In the genomic region with DNA sequence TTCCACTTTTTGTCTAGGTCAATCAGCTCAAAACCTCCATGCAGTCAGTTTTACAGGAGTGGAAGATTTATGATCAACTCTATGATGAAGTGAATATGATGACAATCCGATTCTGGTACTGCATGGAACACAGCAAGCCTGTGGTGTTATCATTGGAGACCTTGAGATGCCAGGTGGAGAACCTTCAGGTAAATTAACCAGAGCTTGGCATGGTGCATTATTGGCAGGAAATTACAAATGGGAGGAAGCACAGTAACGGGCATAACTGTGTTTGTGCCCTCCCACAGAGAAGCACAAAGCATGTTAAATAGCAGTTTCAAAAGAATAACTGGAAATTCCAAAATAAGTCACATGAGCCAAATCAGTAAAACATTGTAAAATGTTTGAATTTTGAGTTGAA, we compare ENCODE assay signal across 29 cellular contexts.
"Had no signal": no experiment of that assay in that cellular context is flagged by ENCODE, and none has a peak within 500 bp of the region (broad histone marks: within the 10 kb centered on the region; RNA-seq: fewer than 3 reads in every experiment).

No MANE protein-coding gene starts in this region.

- H3K36me3 Mint-ChIP-seq: naive B cell had no signal

- H3K27me3 ChIP-seq: gastroesophageal sphincter, neutrophil, right lobe of liver, vagina had no signal

- H3K4me3 Mint-ChIP-seq: activated naive CD8-positive, alpha-beta T cell treated with anti-CD3 and anti-CD28 coated beads, Interleukin-2, amount 50 U/mL, for 24 hours; effector memory CD8-positive, alpha-beta T cell; mesothelial cell of epicardium; naive B cell; nephron progenitor cell; stimulated activated naive CD8-positive, alpha-beta T cell treated with anti-CD3 and anti-CD28 coated beads, Interleukin-15, amount 100 ng/mL, for 72 hours; type B pancreatic cell had no signal

- DNase-seq: activated CD4-positive, alpha-beta T cell treated with anti-CD3 and anti-CD28 coated beads for 48 hours; activated CD4-positive, alpha-beta T cell treated with anti-CD3 and anti-CD28 coated beads, Interleukin-2, amount 50 U/mL, for 48 hours; activated CD8-positive, alpha-beta memory T cell treated with anti-CD3 and anti-CD28 coated beads for 24 hours; activated gamma-delta T cell; activated naive CD4-positive, alpha-beta T cell treated with anti-CD3 and anti-CD28 coated beads, Interleukin-2, amount 50 U/mL, for 16 hours; activated naive CD8-positive, alpha-beta T cell treated with anti-CD3 and anti-CD28 coated beads, Interleukin-2, amount 50 U/mL, for 24 hours; activated T-cell treated with anti-CD3 and anti-CD28 coated beads, Interleukin-2, amount 50 U/mL, for 1 hour; effector memory CD8-positive, alpha-beta T cell; head of caudate nucleus; hippocampal formation; left colon; mammary epithelial cell; naive B cell; nephron progenitor cell; right lobe of liver; stimulated activated CD4-positive, alpha-beta T cell treated with anti-CD3 and anti-CD28 coated beads, Interleukin-2, amount 100 ng/mL, for 48 hours; stimulated activated naive CD8-positive, alpha-beta T cell treated with anti-CD3 and anti-CD28 coated beads, Interleukin-15, amount 100 ng/mL, for 72 hours; T1000; WERI-Rb-1 had no signal

- FAIRE-seq: bronchial epithelial cell, keratinocyte had no signal

- H3K27ac Mint-ChIP-seq: activated naive CD8-positive, alpha-beta T cell treated with anti-CD3 and anti-CD28 coated beads, Interleukin-2, amount 50 U/mL, for 24 hours; mesothelial cell of epicardium; nephron progenitor cell; progenitor cell of endocrine pancreas; type B pancreatic cell had no signal

- H3K27ac ChIP-seq: coronary artery, gastroesophageal sphincter, neutrophil, right lobe of liver, vagina, WERI-Rb-1 had no signal

- H3K4me3 ChIP-seq: coronary artery, gastroesophageal sphincter, right lobe of liver, vagina had no signal

- ATAC-seq: activated CD4-positive, CD25-positive, alpha-beta regulatory T cell treated with anti-CD3 and anti-CD28 coated beads, Interleukin-2, amount 50 U/mL, for 24 hours; activated naive CD8-positive, alpha-beta T cell treated with anti-CD3 and anti-CD28 coated beads, Interleukin-2, amount 50 U/mL, for 24 hours; effector memory CD8-positive, alpha-beta T cell; gastroesophageal sphincter; left colon; right lobe of liver; stimulated activated naive CD8-positive, alpha-beta T cell treated with anti-CD3 and anti-CD28 coated beads, Interleukin-15, amount 100 ng/mL, for 72 hours had no signal

- H3K4me1 Mint-ChIP-seq: activated naive CD8-positive, alpha-beta T cell treated with anti-CD3 and anti-CD28 coated beads, Interleukin-2, amount 50 U/mL, for 24 hours; nephron progenitor cell; stimulated activated naive CD8-positive, alpha-beta T cell treated with anti-CD3 and anti-CD28 coated beads, Interleukin-15, amount 100 ng/mL, for 72 hours had no signal

- H3K4me1 ChIP-seq: gastroesophageal sphincter, right lobe of liver, vagina had no signal

- H3K9me3 Mint-ChIP-seq: activated naive CD8-positive, alpha-beta T cell treated with anti-CD3 and anti-CD28 coated beads, Interleukin-2, amount 50 U/mL, for 24 hours; effector memory CD8-positive, alpha-beta T cell; naive B cell; nephron progenitor cell; stimulated activated naive CD8-positive, alpha-beta T cell treated with anti-CD3 and anti-CD28 coated beads, Interleukin-15, amount 100 ng/mL, for 72 hours; type B pancreatic cell had no signal

- H3K27me3 Mint-ChIP-seq: activated naive CD8-positive, alpha-beta T cell treated with anti-CD3 and anti-CD28 coated beads, Interleukin-2, amount 50 U/mL, for 24 hours; effector memory CD8-positive, alpha-beta T cell; naive B cell; progenitor cell of endocrine pancreas; stimulated activated naive CD8-positive, alpha-beta T cell treated with anti-CD3 and anti-CD28 coated beads, Interleukin-15, amount 100 ng/mL, for 72 hours; type B pancreatic cell had no signal

- H3K9me3 ChIP-seq: gastroesophageal sphincter, neutrophil, right lobe of liver, vagina had no signal
